15 cellular contexts compared by ENCODE assay signal in the genomic region with DNA sequence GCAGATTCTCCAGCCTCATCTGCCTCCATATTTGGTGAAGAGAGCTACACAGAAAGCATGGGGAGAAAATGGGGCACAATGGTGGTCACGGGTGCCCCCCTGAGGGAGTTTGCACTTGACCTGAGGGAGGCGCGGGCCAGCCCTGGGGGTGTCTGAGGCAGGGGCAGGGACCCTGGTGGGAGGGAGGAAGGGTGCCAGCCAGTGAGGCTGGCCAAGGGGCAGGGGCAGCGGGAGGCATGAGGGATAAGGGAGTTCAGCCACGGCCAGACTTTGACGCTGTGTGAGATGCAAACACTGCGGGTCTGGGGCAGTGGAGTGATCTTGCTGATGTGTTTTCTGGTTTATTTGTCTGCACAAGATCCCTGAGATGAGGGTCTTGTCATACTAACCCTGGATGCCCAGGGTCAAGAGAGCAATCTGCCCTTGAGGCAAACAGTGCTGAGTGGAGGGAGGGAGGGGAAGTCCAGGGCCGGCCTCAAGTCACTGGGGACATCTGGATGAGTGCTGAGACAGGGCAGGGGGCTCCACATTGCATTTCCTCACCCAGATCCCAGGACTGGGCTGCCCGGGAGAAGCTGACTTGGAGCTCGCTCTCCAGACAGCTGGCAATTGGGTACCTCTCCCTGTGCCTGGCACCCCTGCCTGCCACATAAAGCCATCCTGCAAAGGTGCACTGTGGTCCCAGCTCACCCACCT. TPM values are rescaled to one million over a fixed set of nuclear protein-coding genes. Genes with fewer than 3 reads are reported as not detected.
A peak's percentile ranks its signal among the peaks of the same experiment; 100 is the strongest.
DNase-seq lines count a peak whose midpoint lies in the region; ATAC-seq and TF ChIP-seq lines count a peak whose summit lies in the region.
"Had no signal": no experiment of that assay in that cellular context is flagged by ENCODE, and none has a peak within 500 bp of the region (broad histone marks: within the 10 kb centered on the region; RNA-seq: fewer than 3 reads in every experiment).

No MANE protein-coding gene starts in this region.

- H4K20me1 ChIP-seq in neural cell (ENCODE audit: insufficient read depth), result no peaks in the 10 kb centered on the region

- H3K4me3 Mint-ChIP-seq in activated naive CD4-positive, alpha-beta T cell treated with anti-CD3 and anti-CD28 coated beads, Interleukin-2, amount 10 ng/mL, durations not matched to agents 7 days and 5 days, result no peak overlapping the region

- no peaks in the 10 kb centered on the region for H3K9me3 Mint-ChIP-seq in activated naive CD4-positive, alpha-beta T cell treated with anti-CD3 and anti-CD28 coated beads, Interleukin-2, amount 10 ng/mL, durations not matched to agents 7 days and 5 days
- H3K9me3 Mint-ChIP-seq in activated naive CD4-positive, alpha-beta T cell treated with anti-CD3 and anti-CD28 coated beads, Interleukin-2, amount 50 U/mL, for 72 hours, result no peaks in the 10 kb centered on the region
- H3K9me3 Mint-ChIP-seq: IgD-negative memory B cell had no signal

- H3K27me3 ChIP-seq in neural cell (ENCODE audit: insufficient read depth, low read depth, low read length) (no peaks in the 10 kb centered on the region), upper lobe of right lung (peaks cover 16% of the 10 kb centered on the region), uterus (no peaks in the 10 kb centered on the region)

- H3F3A ChIP-seq in neural cell (ENCODE audit: insufficient read depth, low read length, poor library complexity, severe bottlenecking), result no peaks in the 10 kb centered on the region

- DNase-seq in activated naive CD4-positive, alpha-beta T cell treated with anti-CD3 and anti-CD28 coated beads, Interleukin-2, amount 10 ng/mL, durations not matched to agents 7 days and 5 days, result peak; percentile 12
- DNase-seq in activated naive CD4-positive, alpha-beta T cell treated with anti-CD3 and anti-CD28 coated beads, Interleukin-2, amount 50 U/mL, for 72 hours (ENCODE audit: low spot score in 2 of 2), result no peak
- DNase-seq in ecto neural progenitor cell (ENCODE audit: low spot score) (peak; percentile 41), upper lobe of right lung (peak; percentile 52), uterus (no peak), GOT3 (lab: John Stamatoyannopoulos, UW) (no peak), AG08396 (ENCODE audit: low spot score) (no peak)
- DNase-seq: AML-193, NCI-H1436 treated with DMSO at 0.1 percent for 48 hours, NCI-H2081, NCI-H524 had no signal

- no peak for TF ChIP-seq EP300 in neural cell (conservative IDR thresholded peaks at IDR 0.05; ENCODE audit: poor library complexity, severe bottlenecking)

- no peak for TF ChIP-seq RAD21 in neural cell (conservative IDR thresholded peaks at IDR 0.05)

- no peak overlapping the region for H3K4me2 ChIP-seq in neural cell (ENCODE audit: low read length)

- ATAC-seq in activated naive CD4-positive, alpha-beta T cell treated with anti-CD3 and anti-CD28 coated beads, Interleukin-2, amount 50 U/mL, for 72 hours, result no peak
- ATAC-seq in upper lobe of right lung, result no peak

- TF ChIP-seq POLR2A in uterus (IDR thresholded peaks at IDR 0.05), result no peak

- H3K9me3 ChIP-seq in neural cell (ENCODE audit: low read length), result no peaks in the 10 kb centered on the region
- H3K9me3 ChIP-seq in upper lobe of right lung, result no peaks in the 10 kb centered on the region
- no peaks in the 10 kb centered on the region for H3K9me3 ChIP-seq in uterus
- H3K9me3 ChIP-seq: Caco-2, HAP-1 had no signal

- no peak overlapping the region for H3K27ac Mint-ChIP-seq in activated naive CD4-positive, alpha-beta T cell treated with anti-CD3 and anti-CD28 coated beads, Interleukin-2, amount 10 ng/mL, durations not matched to agents 7 days and 5 days
- H3K27ac Mint-ChIP-seq in activated naive CD4-positive, alpha-beta T cell treated with anti-CD3 and anti-CD28 coated beads, Interleukin-2, amount 50 U/mL, for 72 hours, result no peak overlapping the region
- H3K27ac Mint-ChIP-seq: IgD-negative memory B cell had no signal

- no peak overlapping the region for H2AFZ ChIP-seq in neural cell (ENCODE audit: low read depth, low read length)

- H3K4me1 ChIP-seq in upper lobe of right lung (no peaks in the 10 kb centered on the region), uterus (no peaks in the 10 kb centered on the region)
- H3K4me1 ChIP-seq: HAP-1 had no signal

- H3K36me3 ChIP-seq in neural cell (ENCODE audit: insufficient read depth, low read length) (peaks cover 4% of the 10 kb centered on the region), upper lobe of right lung (no peaks in the 10 kb centered on the region), uterus (no peaks in the 10 kb centered on the region)
- H3K36me3 ChIP-seq: HAP-1 had no signal

- TF ChIP-seq CTCF in neural cell (IDR thresholded peaks at IDR 0.05; ENCODE audit: poor library complexity, severe bottlenecking), result no peak
- no peak for TF ChIP-seq CTCF in upper lobe of right lung (IDR thresholded peaks at IDR 0.05)
- TF ChIP-seq CTCF in uterus (IDR thresholded peaks at IDR 0.05), result no peak

- H3K4me1 Mint-ChIP-seq in activated naive CD4-positive, alpha-beta T cell treated with anti-CD3 and anti-CD28 coated beads, Interleukin-2, amount 10 ng/mL, durations not matched to agents 7 days and 5 days, result no peaks in the 10 kb centered on the region

- no peaks in the 10 kb centered on the region for H3K9me2 ChIP-seq in neural cell (ENCODE audit: insufficient read depth, low read length)

- no peaks in the 10 kb centered on the region for H3K79me2 ChIP-seq in neural cell (replicated peaks; ENCODE audit: insufficient read depth, low read length)

- intact Hi-C loops in upper lobe of right lung (cut with DNase I) (no loop called here), uterus (cut with DNase I; ENCODE audit: low total_unique reads) (no loop called here)

- no peak overlapping the region for H3K27ac ChIP-seq in neural cell (ENCODE audit: low read length)
- no peak overlapping the region for H3K27ac ChIP-seq in upper lobe of right lung
- no peak overlapping the region for H3K27ac ChIP-seq in uterus

- no peak overlapping the region for H3K9ac ChIP-seq in neural cell (ENCODE audit: low read length)

- CTCF ChIA-PET in activated naive CD4-positive, alpha-beta T cell treated with anti-CD3 and anti-CD28 coated beads, Interleukin-2, amount 10 ng/mL, durations not matched to agents 7 days and 5 days (lab: Charles Lee), result interaction anchor here (1.1 kb wide), 1 partner anchor 39 kb away, joined by 3 read pairs; no protein-coding TSS in a partner anchor

- peaks cover 67% of the 10 kb centered on the region for H3K27me3 Mint-ChIP-seq in activated naive CD4-positive, alpha-beta T cell treated with anti-CD3 and anti-CD28 coated beads, Interleukin-2, amount 10 ng/mL, durations not matched to agents 7 days and 5 days

- H3K4me3 ChIP-seq in neural cell (ENCODE audit: low read length) (no peak overlapping the region), upper lobe of right lung (no peak overlapping the region), uterus (no peak overlapping the region)
- H3K4me3 ChIP-seq: HAP-1 had no signal

- H3K36me3 Mint-ChIP-seq in activated naive CD4-positive, alpha-beta T cell treated with anti-CD3 and anti-CD28 coated beads, Interleukin-2, amount 10 ng/mL, durations not matched to agents 7 days and 5 days, result no peaks in the 10 kb centered on the region
- H3K36me3 Mint-ChIP-seq in activated naive CD4-positive, alpha-beta T cell treated with anti-CD3 and anti-CD28 coated beads, Interleukin-2, amount 50 U/mL, for 72 hours, result no peaks in the 10 kb centered on the region

TF ChIP-seq in neural cell, 6 proteins besides CTCF, POLR2A, EP300 and RAD21:
- peak; percentile 16 for TF ChIP-seq POLR2AphosphoS5 (IDR thresholded peaks at IDR 0.05)
- no peak for TF ChIP-seq TAF1 (IDR thresholded peaks at IDR 0.05; ENCODE audit: low read depth)

RNA-seq across cellular contexts. Expression of gene PCMTD2, which starts 8.8 kb away (rescaled TPM):
- total RNA-seq in activated naive CD4-positive, alpha-beta T cell treated with anti-CD3 and anti-CD28 coated beads, Interleukin-2, amount 50 U/mL, for 72 hours, result 10 to 100 TPM; 25.3 to 39.6 TPM
- polyA plus RNA-seq in neural cell, result 267 and 270 TPM in 2 replicates
- polyA minus RNA-seq in neural cell, result 208 and 238 TPM in 2 replicates
- total RNA-seq in upper lobe of right lung, result 58.8 TPM
- 100 to 1,000 TPM in 1 of 4 donors, 10 to 100 TPM in 3; 50.5 to 162 (median 66.1) TPM for total RNA-seq in uterus

Comparison
In these comparisons a context has a peak if more than half of its experiments do, and no peak if none do; other contexts are left out.
1. DNase-seq: peak in activated naive CD4-positive, alpha-beta T cell treated with anti-CD3 and anti-CD28 coated beads, Interleukin-2, amount 10 ng/mL, durations not matched to agents 7 days and 5 days (single experiment), ecto neural progenitor cell (single experiment) and upper lobe of right lung (single experiment); none in activated naive CD4-positive, alpha-beta T cell treated with anti-CD3 and anti-CD28 coated beads, Interleukin-2, amount 50 U/mL, for 72 hours (0 of 2), uterus (0 of 2), GOT3 (single experiment) and AG08396 (single experiment).